Comparison of ENCODE assay signal across 14 cellular contexts in the genomic region with DNA sequence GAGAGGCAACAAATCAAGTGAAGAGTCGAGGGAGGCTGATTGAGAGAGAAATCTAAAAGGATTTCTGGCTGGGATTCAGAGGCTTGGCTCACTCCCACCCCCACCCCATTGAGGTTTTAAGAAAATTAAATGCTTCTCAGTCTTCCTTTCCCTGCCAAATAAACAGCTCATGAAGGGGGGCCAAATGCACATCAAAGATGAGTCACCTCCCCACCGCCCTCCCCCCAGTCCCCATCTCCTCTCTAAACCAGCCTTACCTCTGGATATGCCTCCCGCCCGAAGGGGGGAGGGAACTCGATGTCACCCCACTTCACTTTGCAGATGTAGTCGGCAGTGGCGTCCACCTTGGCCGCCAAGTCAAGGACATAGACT. TPM values are rescaled to one million over a fixed set of nuclear protein-coding genes. Genes with fewer than 3 reads are reported as not detected.
DNase-seq lines count a peak whose midpoint lies in the region; ATAC-seq and TF ChIP-seq lines count a peak whose summit lies in the region.
"Had no signal": no experiment of that assay in that cellular context is flagged by ENCODE, and none has a peak within 500 bp of the region (broad histone marks: within the 10 kb centered on the region; RNA-seq: fewer than 3 reads in every experiment).

No MANE protein-coding gene starts in this region.

- TF ChIP-seq POLR2A in breast epithelium (IDR thresholded peaks at IDR 0.05) (no peak), erythroblast (IDR thresholded peaks at IDR 0.05; ENCODE audit: low read length) (no peak)

- DNase-seq in AG20443 (ENCODE audit: low spot score) (peak; percentile 63), MG63 (peak; percentile 71), chondrocyte (ENCODE audit: low spot score) (no peak), omental fat pad (ENCODE audit: low spot score) (no peak), breast epithelium (ENCODE audit: low spot score in 2 of 2) (no peak), left ventricle myocardium superior (no peak), SKM-1 treated with dmso at 0.1 percent for 144 hours (lab: John Stamatoyannopoulos, UW; ENCODE audit: unreplicated experiment) (no peak), erythroblast (lab: John Stamatoyannopoulos, UW) (no peak)
- DNase-seq: activated CD4-positive, alpha-beta memory T cell treated with anti-CD3 and anti-CD28 coated beads, Interleukin-2, amount 10 ng/mL, durations not matched to agents 7 days and 5 days; KBM-7; left colon; NCI-H69; T-cell had no signal

- H3K27ac ChIP-seq in breast epithelium, result no peak overlapping the region
- H3K27ac ChIP-seq: parathyroid adenoma had no signal

- H3K27me3 Mint-ChIP-seq in chondrocyte (ENCODE audit: low read depth), result no peaks in the 10 kb centered on the region
- H3K27me3 Mint-ChIP-seq: activated CD4-positive, alpha-beta memory T cell treated with anti-CD3 and anti-CD28 coated beads, Interleukin-2, amount 10 ng/mL, durations not matched to agents 7 days and 5 days; T-cell had no signal

- H3K4me1 Mint-ChIP-seq in chondrocyte (ENCODE audit: low read depth), result peaks cover 31% of the 10 kb centered on the region
- H3K4me1 Mint-ChIP-seq: activated CD4-positive, alpha-beta memory T cell treated with anti-CD3 and anti-CD28 coated beads, Interleukin-2, amount 10 ng/mL, durations not matched to agents 7 days and 5 days; T-cell had no signal

- H3K36me3 ChIP-seq in MG63, result peaks cover 93% of the 10 kb centered on the region
- peaks cover 10% of the 10 kb centered on the region for H3K36me3 ChIP-seq in breast epithelium

- H3K27ac Mint-ChIP-seq in chondrocyte (ENCODE audit: unreplicated experiment), result peak overlapping the region; percentile 81
- H3K27ac Mint-ChIP-seq: activated CD4-positive, alpha-beta memory T cell treated with anti-CD3 and anti-CD28 coated beads, Interleukin-2, amount 10 ng/mL, durations not matched to agents 7 days and 5 days; T-cell had no signal

- intact Hi-C loops in breast epithelium (cut with DNase I; ENCODE audit: low total_unique reads), result no loop called here
- intact Hi-C loops in left ventricle myocardium superior (cut with micrococcal nuclease), result no loop called here

- ATAC-seq in omental fat pad (ENCODE audit: low FRiP score) (peak; percentile 69), left ventricle myocardium superior (no peak)
- ATAC-seq: left colon, T-cell had no signal

- TF ChIP-seq CTCF in chondrocyte (IDR thresholded peaks at IDR 0.05) (no peak), omental fat pad (IDR thresholded peaks at IDR 0.05) (no peak), breast epithelium (IDR thresholded peaks at IDR 0.05) (no peak)

- no peak overlapping the region for H3K4me3 ChIP-seq in MG63
- H3K4me3 ChIP-seq in breast epithelium, result no peak overlapping the region

- H3K9me3 ChIP-seq in MG63 (no peaks in the 10 kb centered on the region), breast epithelium (no peaks in the 10 kb centered on the region)

- H3K27me3 ChIP-seq in MG63, result no peaks in the 10 kb centered on the region
- H3K27me3 ChIP-seq in breast epithelium, result no peaks in the 10 kb centered on the region

- no peak overlapping the region for H3K4me3 Mint-ChIP-seq in chondrocyte (ENCODE audit: unreplicated experiment)
- H3K4me3 Mint-ChIP-seq: activated CD4-positive, alpha-beta memory T cell treated with anti-CD3 and anti-CD28 coated beads, Interleukin-2, amount 10 ng/mL, durations not matched to agents 7 days and 5 days; T-cell had no signal

- no peaks in the 10 kb centered on the region for H3K9me3 Mint-ChIP-seq in chondrocyte (ENCODE audit: low read depth)
- H3K9me3 Mint-ChIP-seq: activated CD4-positive, alpha-beta memory T cell treated with anti-CD3 and anti-CD28 coated beads, Interleukin-2, amount 10 ng/mL, durations not matched to agents 7 days and 5 days; T-cell had no signal

- H3K36me3 Mint-ChIP-seq in chondrocyte (ENCODE audit: low read depth), result peaks cover 40% of the 10 kb centered on the region

- no peaks in the 10 kb centered on the region for H3K4me1 ChIP-seq in breast epithelium
- H3K4me1 ChIP-seq: parathyroid adenoma had no signal

RNA-seq across cellular contexts. Expression of gene ACLY, which starts 11.6 kb away (rescaled TPM):
- total RNA-seq in MG63 (2014; rRNA removed; shearing (Covaris generic); ENCODE audit: low replicate concordance), result 151 and 195 TPM in 2 replicates
- total RNA-seq in chondrocyte (181 to 189 TPM (median 187 TPM) in 3 replicates), omental fat pad (100 to 1,000 TPM in 3 of 4 donors, 10 to 100 TPM in 1; 91.6 to 133 (median 111) TPM), breast epithelium (10 to 100 TPM; 50.1 to 84.2 (median 66.3) TPM), left ventricle myocardium superior (24.5 TPM)

RNA-seq across cellular contexts. Expression of gene ODAD4, which starts 23.2 kb away (rescaled TPM):
- not detected in 2 replicates for total RNA-seq in MG63 (2014; rRNA removed; shearing (Covaris generic); ENCODE audit: low replicate concordance)
- 0.70 to 0.99 TPM (median 0.77 TPM) in 3 replicates for total RNA-seq in chondrocyte
- under 1 TPM; 0.19 to 0.96 (median 0.49) TPM for total RNA-seq in omental fat pad
- total RNA-seq in breast epithelium, result 1 to 10 TPM in 2 of 3 donors, under 1 TPM in 1; 0.48 to 3.2 (median 1.6) TPM
- total RNA-seq in left ventricle myocardium superior, result 0.52 TPM

RNA-seq across cellular contexts. Expression of gene KLHL11, which starts 41.9 kb away (rescaled TPM):
- 10.9 and 13.3 TPM in 2 replicates for total RNA-seq in MG63 (2014; rRNA removed; shearing (Covaris generic); ENCODE audit: low replicate concordance)
- 12.9 to 15.3 TPM (median 14.6 TPM) in 3 replicates for total RNA-seq in chondrocyte
- total RNA-seq in omental fat pad, result 10 to 100 TPM; 16.2 to 18.8 (median 18.0) TPM
- total RNA-seq in breast epithelium, result 10 to 100 TPM; 22.6 to 35.7 (median 25.1) TPM
- 3.5 TPM for total RNA-seq in left ventricle myocardium superior

RNA-seq across cellular contexts. Expression of gene CNP, which starts 59.4 kb away (rescaled TPM):
- 64.0 and 97.2 TPM in 2 replicates for total RNA-seq in MG63 (2014; rRNA removed; shearing (Covaris generic); ENCODE audit: low replicate concordance)
- total RNA-seq in chondrocyte (78.3 to 86.0 TPM (median 79.4 TPM) in 3 replicates), omental fat pad (10 to 100 TPM; 42.2 to 62.9 (median 49.8) TPM), breast epithelium (10 to 100 TPM; 51.8 to 55.5 (median 53.7) TPM), left ventricle myocardium superior (28.6 TPM)

Comparison
In these comparisons a context has a peak if more than half of its experiments do, and no peak if none do; other contexts are left out.
1. DNase-seq: peak in AG20443 (single experiment) and MG63 (single experiment); none in chondrocyte (single experiment), omental fat pad (single experiment), breast epithelium (0 of 2), left ventricle myocardium superior (single experiment), SKM-1 treated with dmso at 0.1 percent for 144 hours (single experiment) and erythroblast (0 of 2).